Comparison of ENCODE assay signal across 9 cellular contexts in the genomic region with DNA sequence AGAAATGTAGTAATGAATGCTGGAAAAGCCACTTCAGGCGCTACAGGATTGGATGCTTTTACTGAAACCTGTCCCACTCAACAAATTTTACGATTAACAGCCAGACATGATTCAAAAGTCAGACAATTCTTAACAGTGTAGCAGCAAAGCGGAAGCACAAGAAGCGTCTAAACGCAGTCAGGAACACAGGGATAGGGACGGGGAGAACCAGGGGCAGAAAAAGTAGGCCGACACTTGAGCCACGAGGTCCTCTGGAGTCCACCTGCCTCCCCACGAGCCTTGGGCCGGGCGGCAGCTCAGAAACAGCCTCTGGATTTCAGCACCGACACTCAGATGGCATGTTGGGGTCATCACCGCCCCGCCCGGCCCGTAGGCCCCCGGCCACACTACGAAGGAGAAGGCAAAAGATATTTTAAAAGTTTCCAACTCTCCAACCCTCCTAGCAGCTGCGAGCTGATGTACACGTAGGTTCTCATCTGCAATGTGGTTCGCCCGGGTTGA. TPM values are rescaled to one million over a fixed set of nuclear protein-coding genes. Genes with fewer than 3 reads are reported as not detected.
DNase-seq lines count a peak whose midpoint lies in the region; ATAC-seq and TF ChIP-seq lines count a peak whose summit lies in the region.
"Had no signal": no experiment of that assay in that cellular context is flagged by ENCODE, and none has a peak within 500 bp of the region (broad histone marks: within the 10 kb centered on the region; RNA-seq: fewer than 3 reads in every experiment).

No MANE protein-coding gene starts in this region.

- intact Hi-C loops in activated B cell treated with CpG ODN at 0.5 μM for 24 hours (cut with micrococcal nuclease), result loop anchor here (1.0 to 5.0 kb wide), 3 partner anchors 20 to 55 kb away; a partner anchor contains a TSS

- peaks cover 62% of the 10 kb centered on the region for H3K36me3 Mint-ChIP-seq in activated B cell treated with CpG ODN at 0.5 μM for 24 hours (ENCODE audit: low read depth)
- H3K36me3 Mint-ChIP-seq in glutamatergic neuron (ENCODE audit: unreplicated experiment), result peaks cover 6% of the 10 kb centered on the region

- H3K4me3 Mint-ChIP-seq in activated B cell treated with CpG ODN at 0.5 μM for 24 hours (peak overlapping the region; percentile 96), glutamatergic neuron (ENCODE audit: unreplicated experiment) (peak overlapping the region; percentile 98)

- H3K9me3 ChIP-seq in skeletal muscle satellite cell (replicated peaks; ENCODE audit: low read length), result no peaks in the 10 kb centered on the region

- POLR2A ChIA-PET in activated B cell treated with CpG ODN at 0.5 μM for 24 hours (lab: Charles Lee), result interaction anchor here (0.8 to 8.6 kb wide), 10 partner anchors 8 to 433 kb away, joined by 3 to 177 read pairs (median 9); a partner anchor contains a TSS

- H3K27ac Mint-ChIP-seq in activated B cell treated with CpG ODN at 0.5 μM for 24 hours (peak overlapping the region; percentile 98), glutamatergic neuron (ENCODE audit: unreplicated experiment) (peak overlapping the region; percentile 98)

- H3K27me3 Mint-ChIP-seq in activated B cell treated with CpG ODN at 0.5 μM for 24 hours (no peaks in the 10 kb centered on the region), glutamatergic neuron (ENCODE audit: unreplicated experiment) (peaks cover 17% of the 10 kb centered on the region)

- peaks cover 40% of the 10 kb centered on the region for H3K4me1 ChIP-seq in skeletal muscle satellite cell (ENCODE audit: control insufficient read depth, insufficient read depth, low read length)

- ATAC-seq in GM21515 (IDR thresholded peaks at IDR 0.05; ENCODE audit: unreplicated experiment) (peak; percentile 0), activated B cell treated with CpG ODN at 0.5 μM for 24 hours (ENCODE audit: low read depth) (no peak), GM21825 (IDR thresholded peaks at IDR 0.05; ENCODE audit: unreplicated experiment) (no peak), HG03175 (IDR thresholded peaks at IDR 0.05; ENCODE audit: unreplicated experiment) (no peak), HG03280 (IDR thresholded peaks at IDR 0.05; ENCODE audit: unreplicated experiment) (no peak)

- H3K36me3 ChIP-seq in skeletal muscle satellite cell (ENCODE audit: insufficient read depth, low read length), result peaks cover 53% of the 10 kb centered on the region

- H3K9me3 Mint-ChIP-seq in activated B cell treated with CpG ODN at 0.5 μM for 24 hours, result no peaks in the 10 kb centered on the region
- peaks cover 30% of the 10 kb centered on the region for H3K9me3 Mint-ChIP-seq in glutamatergic neuron (ENCODE audit: unreplicated experiment)

- no peaks in the 10 kb centered on the region for H3K27me3 ChIP-seq in skeletal muscle satellite cell (ENCODE audit: control insufficient read depth, insufficient read depth, low read length)

- H3K4me1 Mint-ChIP-seq in activated B cell treated with CpG ODN at 0.5 μM for 24 hours (peaks cover 69% of the 10 kb centered on the region), glutamatergic neuron (ENCODE audit: low read depth, unreplicated experiment) (peaks cover 22% of the 10 kb centered on the region)

- CTCF ChIA-PET in activated B cell treated with CpG ODN at 0.5 μM for 24 hours (lab: Charles Lee), result interaction anchor here (2.1 kb wide), 1 partner anchor 19 kb away, joined by 7 read pairs; no protein-coding TSS in a partner anchor

- no peak for TF ChIP-seq CTCF in activated B cell treated with CpG ODN at 0.5 μM for 24 hours (IDR thresholded peaks at IDR 0.05)
- TF ChIP-seq CTCF in glutamatergic neuron (IDR thresholded peaks at IDR 0.05; ENCODE audit: partially characterized antibody, unreplicated experiment), result no peak

- DNase-seq in activated B cell treated with CpG ODN at 0.5 μM for 24 hours (no peak), glutamatergic neuron (no peak), NCI-H748 treated with DMSO at 0.1 percent for 48 hours (lab: John Stamatoyannopoulos, UW) (no peak)
- DNase-seq: NCI-H1930 had no signal

- H3K4me2 ChIP-seq in skeletal muscle satellite cell (ENCODE audit: low read length), result peak overlapping the region; percentile 83

- H3K4me3 ChIP-seq in skeletal muscle satellite cell (ENCODE audit: low read length), result peak overlapping the region; percentile 95

- H3K9ac ChIP-seq in skeletal muscle satellite cell (ENCODE audit: low read depth, low read length), result peak overlapping the region; percentile 98

RNA-seq across cellular contexts. Expression of a gene that starts 0.6 kb away (rescaled TPM):
- 2,528 and 2,812 TPM in 2 replicates for total RNA-seq in activated B cell treated with CpG ODN at 0.5 μM for 24 hours
- 1,397 TPM for total RNA-seq in glutamatergic neuron (ENCODE audit: unreplicated experiment)
- 4,235 and 6,485 TPM in 2 replicates for total RNA-seq in skeletal muscle satellite cell (2012; rRNA removed)

RNA-seq across cellular contexts. Expression of a gene that starts 17.9 kb away (rescaled TPM):
- total RNA-seq in activated B cell treated with CpG ODN at 0.5 μM for 24 hours (30.9 and 36.9 TPM in 2 replicates), glutamatergic neuron (ENCODE audit: unreplicated experiment) (15.7 TPM)
- 5.2 and 10.1 TPM in 2 replicates for total RNA-seq in skeletal muscle satellite cell (2012; rRNA removed)

RNA-seq across cellular contexts. Expression of a gene that starts 20.0 kb away (rescaled TPM):
- total RNA-seq in activated B cell treated with CpG ODN at 0.5 μM for 24 hours, result 34.9 and 39.6 TPM in 2 replicates
- 28.8 TPM for total RNA-seq in glutamatergic neuron (ENCODE audit: unreplicated experiment)
- total RNA-seq in skeletal muscle satellite cell (2012; rRNA removed), result 11.4 and 12.5 TPM in 2 replicates

RNA-seq across cellular contexts. Expression of a gene that starts 38.1 kb away (rescaled TPM):
- total RNA-seq in activated B cell treated with CpG ODN at 0.5 μM for 24 hours, result 0.32 and 0.51 TPM in 2 replicates
- 0.93 TPM for total RNA-seq in glutamatergic neuron (ENCODE audit: unreplicated experiment)
- 4.6 and 6.8 TPM in 2 replicates for total RNA-seq in skeletal muscle satellite cell (2012; rRNA removed)
